Comparison of ENCODE assay signal across 8 cellular contexts in the genomic region with DNA sequence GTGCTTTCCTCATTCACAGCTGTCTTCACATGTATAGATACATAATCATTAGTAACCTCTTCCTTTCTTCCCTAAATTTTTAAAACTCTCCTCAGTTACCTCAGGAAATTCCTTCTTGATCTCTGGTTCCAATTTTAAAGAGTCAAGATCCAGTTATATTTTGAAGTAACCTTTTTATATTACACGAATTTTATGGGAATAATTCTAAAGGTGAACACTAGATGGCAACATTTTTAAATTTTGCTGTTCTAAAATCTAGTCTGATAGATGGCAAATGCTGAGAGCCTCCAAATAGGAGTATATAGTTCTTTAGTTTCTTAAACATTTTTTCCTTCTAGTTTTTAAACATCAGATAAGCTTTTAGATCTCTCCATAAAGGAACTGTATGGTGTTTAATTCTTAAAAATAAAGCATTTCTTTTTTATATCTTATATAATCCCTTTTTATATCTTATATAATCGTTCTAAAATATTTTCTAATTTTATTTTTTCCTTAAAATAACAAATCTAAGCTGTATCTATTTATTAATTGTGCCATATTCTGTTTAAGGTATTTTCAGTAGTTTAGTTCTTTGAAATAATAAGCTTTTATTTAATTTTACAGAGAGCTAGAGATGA. TPM values are rescaled to one million over a fixed set of nuclear protein-coding genes. Genes with fewer than 3 reads are reported as not detected.
A peak's percentile ranks its signal among the peaks of the same experiment; 100 is the strongest.
DNase-seq lines count a peak whose midpoint lies in the region; ATAC-seq, FAIRE-seq and TF ChIP-seq lines count a peak whose summit lies in the region.

No MANE protein-coding gene starts in this region.

- H3K4me2 ChIP-seq in K562 (ENCODE audit: insufficient read depth, low read length): no peak overlapping the region

- TF ChIP-seq RAD21 in K562 (CRISPR knock-in tag; conservative IDR thresholded peaks at IDR 0.05 in 1 of 2, IDR thresholded peaks at IDR 0.05 in 1 of 2): peak; percentile 37 to 54; a peak in 3 of 4 replicates

- H3K9me1 ChIP-seq in K562 (ENCODE audit: control insufficient read depth, insufficient read depth, low read length): no peaks in the 10 kb centered on the region

- no peak for TF ChIP-seq EP300 in K562 (IDR thresholded peaks at IDR 0.05; ENCODE audit: low read length)

- in situ Hi-C loops in K562 (cut with MboI): loop anchor here (25.0 kb wide), 1 partner anchor 154 kb away; no protein-coding TSS in a partner anchor

- POLR2A ChIA-PET in K562 (lab: Yijun Ruan, JAX): no interaction called here

- no TSS peak for BruUV-seq in K562 (replicated peaks; lab: Mats Ljungman, UMichigan)

- no peak for TF ChIP-seq CTCF in NB4 (IDR thresholded peaks at IDR 0.05; ENCODE audit: low read depth, low read length)
- peak in 2 of 3 experiments; percentile 28 to 47; a peak in 3 of 6 replicates for TF ChIP-seq CTCF in K562 (IDR thresholded peaks at IDR 0.05 in 2 of 3, conservative IDR thresholded peaks at IDR 0.05 in 1 of 3; ENCODE audit: insufficient read depth in 2 of 3, low read depth in 1 of 3, low read length in 3 of 3)

- ATAC-seq in K562 (0 out of 3 replicates have a peak, but pooled peaks have one; percentile 36), GM21390 (IDR thresholded peaks at IDR 0.05; ENCODE audit: unreplicated experiment) (no peak), HG03095 (IDR thresholded peaks at IDR 0.05; ENCODE audit: unreplicated experiment) (no peak), left colon (no peak)

- H4K20me1 ChIP-seq in K562 (replicated peaks; ENCODE audit: control insufficient read depth, insufficient read depth, low read length): no peaks in the 10 kb centered on the region

- DNase-seq in SIG-M5 treated with dmso at 0.1 percent for 504 hours (lab: John Stamatoyannopoulos, UW; ENCODE audit: unreplicated experiment) (peak; percentile 41), SIG-M5 (lab: John Stamatoyannopoulos, UW) (no peak), NB4 (ENCODE audit: low read depth) (peak; percentile 29), K562 (ENCODE audit: extremely low read depth in 1 of 4, low spot score in 3 of 4) (peak in 3 of 4 experiments; percentile 15 to 23 (median 18)), lung microvascular endothelial cell (ENCODE audit: low read depth in 2 of 2) (peak; percentile 48 to 63), left colon (no peak)

- no peak overlapping the region for H2AFZ ChIP-seq in K562 (ENCODE audit: low read depth, low read length)

- H3K4me3 ChIP-seq in NB4 (ENCODE audit: low read depth, low read length): no peak overlapping the region
- H3K4me3 ChIP-seq in K562: no peak overlapping the region

- no peak for TF ChIP-seq POLR2A in NB4 (IDR thresholded peaks at IDR 0.05; ENCODE audit: extremely low read depth, insufficient read length)
- TF ChIP-seq POLR2A in K562 (conservative IDR thresholded peaks at IDR 0.05): no peak

- intact Hi-C loops in K562 (cut with micrococcal nuclease) (no loop called here), left colon (cut with DNase I, micrococcal nuclease) (no loop called here)

- no peak overlapping the region for H3K9ac ChIP-seq in K562 (ENCODE audit: insufficient read depth in 1 of 2, low read depth in 2 of 2, low read length in 2 of 2)

- 3% methylated on average over 2 of the region's 2 CpGs for WGBS in K562 (ENCODE audit: insufficient coverage, low coverage, missing lambda C conversion rate)

- no peaks in the 10 kb centered on the region for H3K9me3 ChIP-seq in K562 (replicated peaks; ENCODE audit: control insufficient read depth, insufficient read depth, low read depth, low read length)

- H3K79me2 ChIP-seq in K562 (ENCODE audit: control insufficient read depth, insufficient read depth, low read length): no peaks in the 10 kb centered on the region

- peak; percentile 74 for FAIRE-seq in K562 (lab: Jason Lieb, UNC)

- H3K27ac ChIP-seq in K562 (ENCODE audit: extremely low read depth, low read depth, low read length): no peak overlapping the region

- H3K36me3 ChIP-seq in K562 (ENCODE audit: control insufficient read depth, insufficient read depth, low read length): no peaks in the 10 kb centered on the region

- CTCF ChIA-PET in K562 (lab: Yijun Ruan, JAX; ENCODE audit: low intra/inter-chr PET ratio): interaction anchor here (0.5 to 2.2 kb wide), 3 partner anchors 146 to 814 kb away, joined by 3 to 12 read pairs (median 4); no protein-coding TSS in a partner anchor

- H3K27me3 ChIP-seq in K562 (ENCODE audit: control insufficient read depth in 2 of 2, insufficient read depth in 2 of 2, low read length in 2 of 2): no peaks in the 10 kb centered on the region

- H3K4me1 ChIP-seq in K562 (replicated peaks in 1 of 2; ENCODE audit: control insufficient read depth in 2 of 2, insufficient read depth in 2 of 2, low read length in 2 of 2): no peaks in the 10 kb centered on the region

TF ChIP-seq in K562, 482 proteins besides CTCF, POLR2A, EP300 and RAD21:
- TF ChIP-seq, protein P1, sequence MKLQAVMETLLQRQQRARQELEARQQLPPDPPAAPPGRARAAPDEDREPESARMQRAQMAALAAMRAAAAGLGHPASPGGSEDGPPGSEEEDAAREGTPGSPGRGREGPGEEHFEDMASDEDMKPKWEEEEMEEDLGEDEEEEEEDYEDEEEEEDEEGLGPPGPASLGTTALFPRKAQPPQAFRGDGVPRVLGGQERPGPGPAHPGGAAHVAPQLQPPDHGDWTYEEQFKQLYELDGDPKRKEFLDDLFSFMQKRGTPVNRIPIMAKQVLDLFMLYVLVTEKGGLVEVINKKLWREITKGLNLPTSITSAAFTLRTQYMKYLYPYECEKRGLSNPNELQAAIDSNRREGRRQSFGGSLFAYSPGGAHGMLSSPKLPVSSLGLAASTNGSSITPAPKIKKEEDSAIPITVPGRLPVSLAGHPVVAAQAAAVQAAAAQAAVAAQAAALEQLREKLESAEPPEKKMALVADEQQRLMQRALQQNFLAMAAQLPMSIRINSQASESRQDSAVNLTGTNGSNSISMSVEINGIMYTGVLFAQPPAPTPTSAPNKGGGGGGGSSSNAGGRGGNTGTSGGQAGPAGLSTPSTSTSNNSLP (IDR thresholded peaks at IDR 0.05; ENCODE audit: borderline replicate concordance, low read depth, low read length): peak; percentile 62; the same call in 1 of the 2 replicates
- TF ChIP-seq TAF7 (tag; IDR thresholded peaks at IDR 0.05): no peak

RNA-seq across cellular contexts. Expression of a gene that starts 37.9 kb away (rescaled TPM):
- 12.8 and 15.1 TPM in 2 replicates for total RNA-seq in K562 (2011; cell fraction: chromatin; rRNA removed; ENCODE audit: low replicate concordance)
- 6.0 and 7.2 TPM in 2 replicates for total RNA-seq in K562 (2011; cell fraction: nucleolus; rRNA removed)
- total RNA-seq in K562 (2011; cell fraction: nucleoplasm; rRNA removed): 10.0 and 11.5 TPM in 2 replicates
- total RNA-seq in K562 (2014; rRNA removed) (21.1 and 25.4 TPM in 2 replicates), K562 (2014; rRNA removed; fragmentation: Illumina TruSeq; extraction: Trizol) (38.5 and 40.1 TPM in 2 replicates), K562 (2015; rRNA removed; fragmentation: Illumina TruSeq; extraction: Trizol) (43.2 and 46.3 TPM in 2 replicates), K562 (2021) (32.1 and 35.0 TPM in 2 replicates), lung microvascular endothelial cell (19.8 and 37.7 TPM in 2 replicates), left colon (10 to 100 TPM; 23.3 to 23.8 TPM)
- polyA plus RNA-seq in K562 (2011; rRNA removed) (50.4 and 71.7 TPM in 2 replicates), K562 (2014; fragmentation: Illumina TruSeq; extraction: Trizol) (35.1 and 41.9 TPM in 2 replicates), K562 (2014; fragmentation: Nextera tagmentation; extraction: Ambion mirVana) (10 to 100 TPM; 47.0 to 53.9 TPM), K562 (2014; rRNA removed) (29.4 and 39.3 TPM in 2 replicates)
- polyA plus RNA-seq in K562 (2011; cell fraction: cytosol; rRNA removed): 19.6 and 57.1 TPM in 2 replicates
- 19.9 and 48.8 TPM in 2 replicates for polyA plus RNA-seq in K562 (2011; cell fraction: nucleus; rRNA removed)
- polyA plus RNA-seq in K562 (2012): 49.9 and 59.4 TPM in 2 replicates
- polyA minus RNA-seq in K562 (2011; rRNA and poly(A)+ RNA removed): 59.5 and 115 TPM in 2 replicates
- polyA minus RNA-seq in K562 (2011; cell fraction: cytosol; rRNA and poly(A)+ RNA removed): 20.5 and 26.2 TPM in 2 replicates
- 16.0 and 48.9 TPM in 2 replicates for polyA minus RNA-seq in K562 (2011; cell fraction: nucleus; rRNA and poly(A)+ RNA removed)

Comparison
In these comparisons a context has a peak if more than half of its experiments do, and no peak if none do; other contexts are left out.
1. DNase-seq: peak in SIG-M5 treated with dmso at 0.1 percent for 504 hours (single experiment), NB4 (single experiment), K562 (3 of 4) and lung microvascular endothelial cell (2 of 2); none in SIG-M5 (single experiment) and left colon (0 of 2).